2 cellular contexts compared by ENCODE assay signal in the genomic region with DNA sequence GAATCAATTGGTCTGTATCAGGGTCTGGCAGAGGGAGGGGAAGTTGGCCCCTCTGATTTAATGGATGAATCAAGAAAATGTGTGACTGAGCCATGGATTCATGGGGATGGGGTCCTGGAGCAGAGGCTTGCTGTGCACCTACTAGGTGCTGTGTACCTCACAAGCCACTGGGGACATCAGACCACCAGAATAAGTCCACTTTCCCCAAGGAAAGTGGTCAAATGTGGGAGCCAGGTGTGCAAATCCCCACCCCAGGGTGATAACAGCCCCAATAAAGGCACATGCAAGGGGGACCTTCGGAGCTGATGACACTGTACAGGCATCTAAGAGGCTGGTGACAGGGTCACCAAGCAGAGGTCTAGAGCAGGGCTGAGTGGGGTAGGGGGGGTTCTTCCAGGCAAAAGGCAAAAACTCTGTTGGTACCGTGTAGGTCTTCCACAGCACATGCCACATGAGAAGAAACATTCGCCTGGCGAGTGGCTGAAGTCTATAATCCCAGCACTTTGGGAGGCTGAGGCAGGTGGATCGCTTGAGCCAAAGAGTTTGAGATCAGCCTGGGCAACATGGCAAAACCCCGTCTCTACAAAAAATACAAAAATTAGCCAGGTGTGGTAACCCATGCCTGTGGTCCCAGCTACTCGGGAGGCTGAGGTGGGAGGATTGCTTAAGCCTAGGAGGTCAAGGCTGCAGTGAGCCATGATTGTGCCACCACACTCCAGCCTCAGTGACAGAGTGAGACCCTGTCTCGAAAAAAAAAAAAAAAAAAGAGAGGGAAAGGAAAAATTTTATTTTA.
A peak's percentile ranks its signal among the peaks of the same experiment; 100 is the strongest.
TF ChIP-seq lines count a peak whose summit lies in the region.

No MANE protein-coding gene starts in this region.

TF ChIP-seq in HCT116, 20 proteins besides CTCF, POLR2A, EP300 and RAD21:
- TF ChIP-seq SP1 (IDR thresholded peaks at IDR 0.05; ENCODE audit: low read depth) (no peak), FOSL1 (IDR thresholded peaks at IDR 0.05; ENCODE audit: low read depth) (no peak), JUND (IDR thresholded peaks at IDR 0.05) (no peak), YY1 (IDR thresholded peaks at IDR 0.05; ENCODE audit: extremely low read depth, insufficient replicate concordance, low read depth, low read length) (no peak), EZH2 (IDR thresholded peaks at IDR 0.05) (no peak), SRF (IDR thresholded peaks at IDR 0.05; ENCODE audit: low read depth) (no peak)
- TF ChIP-seq, protein P1, sequence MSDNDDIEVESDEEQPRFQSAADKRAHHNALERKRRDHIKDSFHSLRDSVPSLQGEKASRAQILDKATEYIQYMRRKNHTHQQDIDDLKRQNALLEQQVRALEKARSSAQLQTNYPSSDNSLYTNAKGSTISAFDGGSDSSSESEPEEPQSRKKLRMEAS (IDR thresholded peaks at IDR 0.05), result no peak
- TF ChIP-seq, protein P2, sequence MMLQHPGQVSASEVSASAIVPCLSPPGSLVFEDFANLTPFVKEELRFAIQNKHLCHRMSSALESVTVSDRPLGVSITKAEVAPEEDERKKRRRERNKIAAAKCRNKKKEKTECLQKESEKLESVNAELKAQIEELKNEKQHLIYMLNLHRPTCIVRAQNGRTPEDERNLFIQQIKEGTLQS (IDR thresholded peaks at IDR 0.05), result no peak

TF ChIP-seq in GM12878, 131 proteins besides CTCF, POLR2A, EP300 and RAD21:
- TF ChIP-seq FOXM1 (IDR thresholded peaks at IDR 0.05; ENCODE audit: low read depth, low read length) (0 out of 2 replicates have a peak, but pooled peaks have one; percentile 14), JUNB (IDR thresholded peaks at IDR 0.05) (no peak), DPF2 (IDR thresholded peaks at IDR 0.05) (peak; percentile 10)
